ENCODE assay signal across 18 cellular contexts in the genomic region with DNA sequence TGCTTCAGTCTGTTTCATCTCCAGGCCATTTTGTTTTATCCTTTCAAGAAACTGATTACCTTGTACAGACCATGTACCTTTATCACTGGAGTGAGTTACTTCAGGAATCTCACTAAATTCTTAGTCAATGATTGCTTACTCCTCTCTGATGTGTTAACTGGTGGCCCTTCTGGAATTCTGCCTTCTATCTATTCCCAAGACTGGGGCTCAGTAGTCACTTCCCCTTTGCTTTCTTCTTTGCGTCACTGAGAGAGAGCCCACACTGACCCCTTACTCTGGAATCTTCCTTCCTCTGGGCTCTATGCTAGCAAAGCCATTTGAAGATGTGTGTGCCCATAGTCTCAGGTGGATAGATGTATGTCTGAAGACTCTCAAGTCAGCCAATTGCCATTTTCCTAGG. TPM values are rescaled to one million over a fixed set of nuclear protein-coding genes. Genes with fewer than 3 reads are reported as not detected.
"Had no signal": no experiment of that assay in that cellular context is flagged by ENCODE, and none has a peak within 500 bp of the region (broad histone marks: within the 10 kb centered on the region; RNA-seq: fewer than 3 reads in every experiment).

No MANE protein-coding gene starts in this region.

- H3K4me3 Mint-ChIP-seq: mesothelial cell of epicardium, naive B cell had no signal

- H3K4me1 Mint-ChIP-seq: naive B cell had no signal

- H3K9me3 Mint-ChIP-seq: mesothelial cell of epicardium, naive B cell had no signal

- H3K27me3 Mint-ChIP-seq: naive B cell had no signal

- H3K4me1 ChIP-seq: ascending aorta had no signal

- H3K27ac ChIP-seq: ascending aorta, neutrophil, right atrium auricular region, transverse colon, VCaP had no signal

- H3K27me3 ChIP-seq: ascending aorta, heart right ventricle, neutrophil, right atrium auricular region, transverse colon had no signal

- DNase-seq: activated gamma-delta T cell; activated T-cell treated with anti-CD3 and anti-CD28 coated beads for 4 hours; foreskin melanocyte; heart right ventricle; islet precursor cell; naive B cell; SIG-M5; stimulated activated CD4-positive, alpha-beta T cell treated with anti-CD3 and anti-CD28 coated beads, Interleukin-4, amount 100 ng/mL, for 4 hours; T-helper 9 cell; transverse colon had no signal

- H3K27ac Mint-ChIP-seq: mesothelial cell of epicardium, naive B cell had no signal

- H3K36me3 ChIP-seq: ascending aorta, heart right ventricle, neutrophil, right atrium auricular region, transverse colon had no signal

- H3K36me3 Mint-ChIP-seq: mesothelial cell of epicardium, naive B cell had no signal

- H3K4me3 ChIP-seq: ascending aorta, heart right ventricle, right atrium auricular region, skin epidermis, transverse colon had no signal

- H3K9me3 ChIP-seq: ascending aorta, heart right ventricle, neutrophil, right atrium auricular region, transverse colon had no signal

- FAIRE-seq: bronchial epithelial cell had no signal

RNA-seq across cellular contexts. Expression of a gene that starts 34.6 kb away (rescaled TPM):
- total RNA-seq: ascending aorta, bronchial epithelial cell, mesothelial cell of epicardium, posterior vena cava, right atrium auricular region had no signal
